ENCODE assay signal across 8 cellular contexts in genomic region chr11:73787643-73788537, GRCh38. TPM values are rescaled to one million over a fixed set of nuclear protein-coding genes. Genes with fewer than 3 reads are reported as not detected.
DNase-seq lines count a peak whose midpoint lies in the region; TF ChIP-seq lines count a peak whose summit lies in the region.

TSS of gene MRPL48 (plus strand) at chr11:73787874. CDS start at chr11:73787972, 98 bp downstream.

- H3K36me3 Mint-ChIP-seq in H9 (ENCODE audit: insufficient read depth in 1 of 3, low read depth in 3 of 3) = no peaks in the 10 kb centered on the region

- H3K27me3 ChIP-seq in H9 (ENCODE audit: insufficient read depth, low read length) (no peaks in the 10 kb centered on the region), MM.1S (replicated peaks; ENCODE audit: insufficient read depth, low read length) (no peaks in the 10 kb centered on the region), neuron (ENCODE audit: insufficient read depth, low read length) (no peaks in the 10 kb centered on the region), subcutaneous abdominal adipose tissue (ENCODE audit: control insufficient read depth in 5 of 5, insufficient read depth in 4 of 5, low read length in 5 of 5) (no peaks in the 10 kb centered on the region)

- H3K9me3 Mint-ChIP-seq in H9 = no peaks in the 10 kb centered on the region

- no peaks in the 10 kb centered on the region for H3K23me2 ChIP-seq in H9 (ENCODE audit: insufficient read length, low read depth, low read length, poor library complexity, severe bottlenecking)

- H3K27ac ChIP-seq in H9 (ENCODE audit: insufficient read length, low read depth, low read length) = peak within 1 kb of the TSS; percentile 68
- peak within 1 kb of the TSS; percentile 91 for H3K27ac ChIP-seq in MM.1S (ENCODE audit: low read length)
- peak within 1 kb of the TSS; percentile 63 for H3K27ac ChIP-seq in subcutaneous abdominal adipose tissue (ENCODE audit: low read depth, low read length)

- H2BK15ac ChIP-seq in H9 (ENCODE audit: low read depth, low read length) = no peak within 1 kb of the TSS

- H4K91ac ChIP-seq in H9 (ENCODE audit: insufficient read length, low read depth, low read length) = no peak within 1 kb of the TSS

- H2BK20ac ChIP-seq in H9 (ENCODE audit: low read depth, low read length, poor library complexity, severe bottlenecking) = no peak within 1 kb of the TSS

- no peak within 1 kb of the TSS for H2AK5ac ChIP-seq in H9 (ENCODE audit: insufficient read length, low read length)

- H3K79me1 ChIP-seq in H9 (ENCODE audit: insufficient read depth, low read depth, low read length, poor library complexity, severe bottlenecking) = no peaks in the 10 kb centered on the region

- H3K79me2 ChIP-seq in H9 (ENCODE audit: insufficient read depth, low read length) = no peaks in the 10 kb centered on the region
- H3K79me2 ChIP-seq in MM.1S (ENCODE audit: low read length) = peaks cover 45% of the 10 kb centered on the region

- no peaks in the 10 kb centered on the region for H3K27me3 Mint-ChIP-seq in H9 (ENCODE audit: low read depth)

- H3K27ac Mint-ChIP-seq in H9 = peak within 1 kb of the TSS; percentile 100

- no peak within 1 kb of the TSS for H3K23ac ChIP-seq in H9 (ENCODE audit: insufficient read length, low read depth, low read length)

- peak within 1 kb of the TSS; percentile 12 for H3K56ac ChIP-seq in H9 (ENCODE audit: insufficient read length, low read depth, low read length)

- H3K4me1 ChIP-seq in H9 (ENCODE audit: insufficient read depth, low read length) (no peaks in the 10 kb centered on the region), MM.1S (ENCODE audit: low read length) (peaks cover 14% of the 10 kb centered on the region), neuron (ENCODE audit: insufficient read depth, low read length) (peaks cover 3% of the 10 kb centered on the region), subcutaneous abdominal adipose tissue (ENCODE audit: control insufficient read depth in 5 of 5, insufficient read depth in 5 of 5, low read length in 5 of 5) (peaks cover 0 to 24% (median 13%) of the 10 kb centered on the region in 5 donors)

- H3T11ph ChIP-seq in H9 (ENCODE audit: low read length) = no peak within 1 kb of the TSS

- H3K4me1 Mint-ChIP-seq in H9 = peaks cover 24 to 25% of the 10 kb centered on the region in 2 experiments

- TF ChIP-seq CTCF in H9 (conservative IDR thresholded peaks at IDR 0.05) (no peak), MM.1S (IDR thresholded peaks at IDR 0.05; ENCODE audit: low read length) (no peak)

- WGBS in H9 (ENCODE audit: extremely low coverage, insufficient read length, low lambda C conversion rate) = no CpG with 5 or more reads among the region's 43 CpGs

- H4K20me1 ChIP-seq in H9 (ENCODE audit: control insufficient read depth, insufficient read depth, insufficient read length) (no peaks in the 10 kb centered on the region), MM.1S (ENCODE audit: insufficient read depth, low read length) (no peaks in the 10 kb centered on the region)

- no peaks in the 10 kb centered on the region for H3K9me2 ChIP-seq in MM.1S (replicated peaks; ENCODE audit: insufficient read depth, low read length)

- H2AFZ ChIP-seq in H9 (ENCODE audit: low read length) = no peak within 1 kb of the TSS
- peak within 1 kb of the TSS; percentile 98 for H2AFZ ChIP-seq in MM.1S (ENCODE audit: low read length)
- H2AFZ ChIP-seq in neuron (ENCODE audit: low read depth, low read length) = peak within 1 kb of the TSS; percentile 55

- peak within 1 kb of the TSS; percentile 99 for H3K4me3 Mint-ChIP-seq in H9

- H2BK120ac ChIP-seq in H9 (ENCODE audit: low read depth, low read length, poor library complexity, severe bottlenecking) = no peak within 1 kb of the TSS

- H3K4me3 ChIP-seq in MM.1S (ENCODE audit: low read length) (peak within 1 kb of the TSS; percentile 90), neuron (ENCODE audit: low read length) (peak within 1 kb of the TSS; percentile 80), subcutaneous abdominal adipose tissue (ENCODE audit: low read depth in 1 of 5, low read length in 5 of 5) (peak within 1 kb of the TSS; percentile 90 to 99 (median 97))

- peak within 1 kb of the TSS; percentile 99 for H3K18ac ChIP-seq in H9 (ENCODE audit: insufficient read length, low read depth, low read length)

- H3K9ac ChIP-seq in H9 (ENCODE audit: extremely low read depth, insufficient read length, low read length) = peak within 1 kb of the TSS; percentile 96
- peak within 1 kb of the TSS; percentile 88 for H3K9ac ChIP-seq in MM.1S (ENCODE audit: low read length)
- peak within 1 kb of the TSS in 4 of 5 donors; percentile 66 to 86 (median 76) for H3K9ac ChIP-seq in subcutaneous abdominal adipose tissue (ENCODE audit: low read length in 5 of 5)

- H3K9me3 ChIP-seq in H9 (ENCODE audit: control insufficient read depth, low read depth, low read length) (no peaks in the 10 kb centered on the region), MM.1S (replicated peaks; ENCODE audit: insufficient read depth, low read length) (no peaks in the 10 kb centered on the region), neuron (ENCODE audit: low read length) (no peaks in the 10 kb centered on the region), subcutaneous abdominal adipose tissue (ENCODE audit: control insufficient read depth in 5 of 5, low read length in 5 of 5) (no peaks in the 10 kb centered on the region)

- H3K36me3 ChIP-seq in MM.1S (replicated peaks; ENCODE audit: insufficient read depth, low read length) (no peaks in the 10 kb centered on the region), neuron (ENCODE audit: insufficient read depth, low read length) (peaks cover 3% of the 10 kb centered on the region), subcutaneous abdominal adipose tissue (ENCODE audit: control insufficient read depth in 5 of 5, insufficient read depth in 5 of 5, low read length in 5 of 5) (no peaks in the 10 kb centered on the region)

- no peak within 1 kb of the TSS for H2BK5ac ChIP-seq in H9 (ENCODE audit: insufficient read length, low read length)

- peak within 1 kb of the TSS; percentile 67 for H4K8ac ChIP-seq in H9 (replicated peaks; ENCODE audit: insufficient read length, low read depth, low read length)

- H3K4me2 ChIP-seq in H9 (ENCODE audit: insufficient read depth, insufficient read length, low read length) = peak within 1 kb of the TSS; percentile 25
- H3K4me2 ChIP-seq in MM.1S (ENCODE audit: low read depth, low read length) = peak within 1 kb of the TSS; percentile 94

- peak within 1 kb of the TSS; percentile 46 for H4K5ac ChIP-seq in H9 (ENCODE audit: insufficient read length, low read depth, low read length)

- DNase-seq in ELF-1 (ENCODE audit: low read depth, low spot score) (peak; percentile 95), H9 (peak; percentile 92), MM.1S (peak; percentile 90), SIG-M5 (lab: John Stamatoyannopoulos, UW) (peak; percentile 65), activated gamma-delta T cell treated with Interleukin-2 at 50 U/mL for 16 hours (peak; percentile 86), foreskin melanocyte (peak; percentile 92)

- peaks cover 9% of the 10 kb centered on the region; the same call in 1 of the 2 replicates for H3F3A ChIP-seq in MM.1S (ENCODE audit: insufficient read depth, low read length)

- peak within 1 kb of the TSS; percentile 100 for H3K14ac ChIP-seq in H9 (ENCODE audit: insufficient read depth, low read length)

- no peak within 1 kb of the TSS for H3K4ac ChIP-seq in H9 (ENCODE audit: low read depth, low read length)

- no peak within 1 kb of the TSS for H2BK12ac ChIP-seq in H9 (ENCODE audit: insufficient read length, low read depth, low read length)

RNA-seq across cellular contexts. Expression of gene MRPL48, which starts in this region (rescaled TPM):
- total RNA-seq in H9 (2021) = 35.7 and 36.4 TPM in 2 replicates

Comparison
In these comparisons a context has a peak if more than half of its experiments do, and no peak if none do; other contexts are left out.
1. Peak in every context shown above with its lines: DNase-seq, H3K4me3 ChIP-seq and H3K27ac ChIP-seq.